In the genomic region with DNA sequence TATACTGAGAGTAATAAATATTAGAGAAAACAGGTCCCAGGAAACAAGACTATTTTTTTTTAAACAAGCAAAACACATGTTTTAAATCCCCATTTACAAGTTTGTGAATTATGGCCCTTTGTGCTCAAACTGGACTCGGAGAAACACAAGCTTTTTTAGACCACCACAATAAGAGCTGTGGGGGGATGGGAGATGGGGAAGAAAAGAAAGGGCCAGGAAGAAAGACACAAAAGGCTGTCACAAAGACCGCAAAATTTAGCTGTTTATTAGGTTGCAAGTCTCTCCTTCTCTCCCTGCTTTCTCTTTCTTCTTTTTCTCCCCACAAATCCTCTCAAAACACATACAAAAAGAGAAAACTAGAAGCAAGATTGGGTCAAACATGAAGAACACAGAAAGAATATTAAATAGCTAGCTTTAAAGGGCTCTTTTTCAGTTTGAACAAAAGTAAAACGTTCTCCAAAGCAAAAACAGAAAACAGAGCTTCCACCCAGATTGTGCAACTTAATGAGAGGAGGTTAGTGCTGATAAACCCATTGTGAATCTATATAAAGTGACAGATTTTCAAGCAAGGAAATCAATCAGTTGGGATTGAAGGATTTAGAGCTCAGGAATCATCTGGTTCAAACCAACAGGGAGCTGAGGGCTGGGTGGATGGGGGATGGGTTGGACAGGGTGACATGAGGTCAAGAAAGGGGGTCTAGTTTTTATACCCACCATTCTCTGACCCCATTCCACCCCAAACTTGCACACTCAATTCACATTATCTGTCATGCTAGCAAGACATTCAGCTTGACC, we compare ENCODE assay signal across 14 cellular contexts.
A peak's percentile ranks its signal among the peaks of the same experiment; 100 is the strongest.
DNase-seq lines count a peak whose midpoint lies in the region; FAIRE-seq and TF ChIP-seq lines count a peak whose summit lies in the region.
"Had no signal": no experiment of that assay in that cellular context is flagged by ENCODE, and none has a peak within 500 bp of the region (broad histone marks: within the 10 kb centered on the region; RNA-seq: fewer than 3 reads in every experiment).

No MANE protein-coding gene starts in this region.

- peaks cover 51% of the 10 kb centered on the region for H3K36me3 Mint-ChIP-seq in HFFc6 (ENCODE audit: low read depth)

- no peak for TF ChIP-seq RAD21 in H1 (IDR thresholded peaks at IDR 0.05 in 1 of 2, conservative IDR thresholded peaks at IDR 0.05 in 1 of 2; ENCODE audit: low read depth in 2 of 2, low read length in 2 of 2)

- no peak overlapping the region for H3K27ac Mint-ChIP-seq in HFFc6
- H3K27ac Mint-ChIP-seq: B cell had no signal

- no peaks in the 10 kb centered on the region for H3K9me3 Mint-ChIP-seq in HFFc6

- H4K20me1 ChIP-seq in H1 (replicated peaks in 1 of 2; ENCODE audit: control insufficient read depth in 1 of 2, insufficient read depth in 2 of 2, low read length in 2 of 2), result no peaks in the 10 kb centered on the region

- peak overlapping the region; percentile 13; the same call in 1 of the 2 replicates for H2BK15ac ChIP-seq in H1 (ENCODE audit: low read length)

- 0 out of 2 replicates have a peak overlapping the region, but pooled peaks have one; percentile 22 for H2BK5ac ChIP-seq in H1 (ENCODE audit: low read depth, low read length)

- DNase-seq in H1 (ENCODE audit: low read depth in 1 of 2, low spot score in 2 of 2) (no peak), medulla oblongata (ENCODE audit: extremely low spot score) (peak; percentile 62), stomach (no peak), NCI-H1694 (lab: John Stamatoyannopoulos, UW) (no peak), HFFc6 (no peak)
- DNase-seq in stimulated activated naive CD4-positive, alpha-beta T cell (lab: John Stamatoyannopoulos, UW), result no peak
- no peak for DNase-seq in stimulated activated CD4-positive, alpha-beta T cell treated with anti-CD3 and anti-CD28 coated beads, Interleukin-4, amount 100 ng/mL, for 1 hour
- DNase-seq: kidney, NCI-H510A had no signal

- H3K79me2 ChIP-seq in H1 (ENCODE audit: control insufficient read depth in 1 of 2, insufficient read depth in 2 of 2, low read length in 2 of 2), result peaks cover 0 to 5% of the 10 kb centered on the region in 2 experiments; a peak in 1 of 4 replicates

- CTCF ChIA-PET in H1 (lab: Charles Lee; ENCODE audit: partially characterized antibody), result interaction anchor here (0.6 to 4.8 kb wide), 9 partner anchors 9 to 268 kb away, joined by 3 to 21 read pairs (median 4); no protein-coding TSS in a partner anchor

- H3K56ac ChIP-seq in H1 (replicated peaks; ENCODE audit: insufficient read length, low read depth, low read length), result no peak overlapping the region

- TF ChIP-seq CTCF in H1 (IDR thresholded peaks at IDR 0.05; ENCODE audit: control extremely low read depth in 1 of 3, insufficient read depth in 1 of 3, low read depth in 1 of 3, low read length in 3 of 3) (no peak), stomach (IDR thresholded peaks at IDR 0.05) (no peak), HFFc6 (IDR thresholded peaks at IDR 0.05) (no peak)

- H2AK5ac ChIP-seq in H1 (ENCODE audit: low read depth, low read length), result no peak overlapping the region

- TF ChIP-seq EP300 in H1 (IDR thresholded peaks at IDR 0.05; ENCODE audit: borderline replicate concordance in 1 of 2, low read depth in 2 of 2, low read length in 2 of 2) (no peak), stomach (IDR thresholded peaks at IDR 0.05) (no peak)

- no peak overlapping the region for H3K4ac ChIP-seq in H1 (replicated peaks; ENCODE audit: insufficient read length, low read depth, low read length)

- no peak overlapping the region for H2BK120ac ChIP-seq in H1 (replicated peaks; ENCODE audit: low read depth, low read length)

- peak overlapping the region; percentile 14 to 56 for H3K4me2 ChIP-seq in H1 (ENCODE audit: insufficient read depth in 1 of 2, low read depth in 2 of 2, low read length in 2 of 2)

- no peaks in the 10 kb centered on the region for H3K79me1 ChIP-seq in H1 (ENCODE audit: low read depth, low read length)

- H4K5ac ChIP-seq in H1 (ENCODE audit: insufficient read length, low read depth, low read length), result no peak overlapping the region

- H3K4me1 Mint-ChIP-seq in HFFc6 (ENCODE audit: low read depth), result peaks cover 6% of the 10 kb centered on the region; the same call in 1 of the 2 replicates

- peak overlapping the region; percentile 65 for H3K9ac ChIP-seq in HUES64 (ENCODE audit: low read depth, low read length)
- no peak overlapping the region; a peak in 2 of 7 replicates for H3K9ac ChIP-seq in H1 (replicated peaks in 1 of 4; ENCODE audit: extremely low read depth in 1 of 4, low read depth in 3 of 4, low read length in 3 of 4)

- no peak overlapping the region for H4K8ac ChIP-seq in H1 (ENCODE audit: extremely low read depth, insufficient read depth, low read length)

- POLR2A ChIA-PET in H1 (lab: Charles Lee; ENCODE audit: partially characterized antibody), result interaction anchor here (0.6 to 1.7 kb wide), 5 partner anchors 18 to 616 kb away, joined by 3 to 8 read pairs (median 4); no protein-coding TSS in a partner anchor

- H3K27ac ChIP-seq in HUES64 (ENCODE audit: low read depth, low read length) (peak overlapping the region; percentile 74), H1 (ENCODE audit: low read depth, low read length) (peak overlapping the region; percentile 32; the same call in 1 of the 2 replicates), stomach (peak overlapping the region in 3 of 5 donors; percentile 50 to 75 (median 52))

- H3K9me3 ChIP-seq in HUES64 (ENCODE audit: insufficient read depth, low read depth, low read length) (no peaks in the 10 kb centered on the region), H1 (ENCODE audit: insufficient read depth in 2 of 2, low read depth in 1 of 2, low read length in 1 of 2) (no peaks in the 10 kb centered on the region; a peak in 1 of 4 replicates), stomach (no peaks in the 10 kb centered on the region)
- H3K9me3 ChIP-seq: body of pancreas had no signal

- H2BK20ac ChIP-seq in H1 (ENCODE audit: low read length), result no peak overlapping the region

- H3K27me3 Mint-ChIP-seq in HFFc6 (ENCODE audit: insufficient read depth), result peaks cover 7% of the 10 kb centered on the region
- H3K27me3 Mint-ChIP-seq: B cell had no signal

- H3K23me2 ChIP-seq in H1 (ENCODE audit: low read depth, low read length), result no peaks in the 10 kb centered on the region

- H3K4me3 Mint-ChIP-seq in HFFc6, result no peak overlapping the region
- H3K4me3 Mint-ChIP-seq: B cell had no signal

- peak overlapping the region; percentile 39; the same call in 1 of the 2 replicates for H3K18ac ChIP-seq in H1 (ENCODE audit: extremely low read depth, low read length)

- H2BK12ac ChIP-seq in H1 (ENCODE audit: low read depth, low read length), result no peak overlapping the region

- H3K36me3 ChIP-seq in HUES64 (ENCODE audit: insufficient read depth, low read length) (peaks cover 17% of the 10 kb centered on the region), H1 (ENCODE audit: control insufficient read depth in 2 of 4, insufficient read depth in 4 of 4, low read length in 3 of 4) (peaks cover 0 to 3% (median 1%) of the 10 kb centered on the region in 4 experiments; a peak in 3 of 8 replicates), stomach (peaks cover 8 to 66% (median 31%) of the 10 kb centered on the region in 4 donors)

- TF ChIP-seq POLR2A in H1 (IDR thresholded peaks at IDR 0.05; ENCODE audit: control extremely low read depth in 1 of 2, low read depth in 2 of 2, low read length in 2 of 2) (no peak), stomach (IDR thresholded peaks at IDR 0.05) (no peak)

- no peak overlapping the region for H2AFZ ChIP-seq in H1 (ENCODE audit: low read length)

- H3K4me3 ChIP-seq in HUES64 (ENCODE audit: low read length) (peak overlapping the region; percentile 25), H1 (ENCODE audit: extremely low read depth in 1 of 4, insufficient read depth in 2 of 4, low read depth in 3 of 4, low read length in 4 of 4) (peak overlapping the region in 1 of 4 experiments; percentile 35; a peak in 2 of 8 replicates), stomach (no peak overlapping the region)
- H3K4me3 ChIP-seq: body of pancreas had no signal

- H4K91ac ChIP-seq in H1 (replicated peaks; ENCODE audit: insufficient read length, low read length), result no peak overlapping the region

- no peaks in the 10 kb centered on the region for H3K27me3 ChIP-seq in HUES64 (ENCODE audit: insufficient read depth, low read length)
- no peaks in the 10 kb centered on the region for H3K27me3 ChIP-seq in H1 (replicated peaks in 1 of 4; ENCODE audit: control insufficient read depth in 3 of 4, extremely low read depth in 1 of 4, insufficient read depth in 3 of 4, low read length in 3 of 4)
- no peaks in the 10 kb centered on the region for H3K27me3 ChIP-seq in stomach
- H3K27me3 ChIP-seq: body of pancreas had no signal

- WGBS in HUES64, result 50% methylated on average over 2 of the region's 3 CpGs
- WGBS in H1 (ENCODE audit: extremely low coverage in 1 of 2, insufficient coverage in 1 of 2, insufficient read length in 1 of 2, insufficient replicate concordance in 2 of 2, low coverage in 1 of 2, low lambda C conversion rate in 2 of 2, missing lambda C conversion rate in 1 of 2), 2 experiments, result 72% methylated on average over 3 of the region's 3 CpGs; no CpG with 5 or more reads in 1 of the 2 experiments
- WGBS in stomach, 5 donors, result 58 to 77% (median 67%) methylated on average over 3 of the region's 3 CpGs

- H3K14ac ChIP-seq in H1 (ENCODE audit: insufficient read length), result no peak overlapping the region

- intact Hi-C loops in stomach (cut with DNase I; ENCODE audit: low total_unique reads), result no loop called here

- no peak overlapping the region for H3K23ac ChIP-seq in H1 (ENCODE audit: insufficient read length)

- H3K4me1 ChIP-seq in HUES64 (ENCODE audit: insufficient read depth, low read length) (peaks cover 51% of the 10 kb centered on the region), H1 (replicated peaks in 1 of 4; ENCODE audit: control insufficient read depth in 3 of 4, insufficient read depth in 4 of 4, low read length in 3 of 4) (peaks cover 0 to 23% (median 17%) of the 10 kb centered on the region in 4 experiments; a peak in 6 of 7 replicates), stomach (peaks cover 5 to 32% (median 17%) of the 10 kb centered on the region in 4 donors)

- no peak for FAIRE-seq in H1 (lab: Jason Lieb, UNC)
- FAIRE-seq: G401.6, kidney, TTC549 had no signal

TF ChIP-seq in H1, 55 proteins besides CTCF, POLR2A, EP300 and RAD21:
- TF ChIP-seq NRF1 (IDR thresholded peaks at IDR 0.05; ENCODE audit: low read depth, low read length) (no peak), E2F6 (IDR thresholded peaks at IDR 0.05) (no peak), BACH1 (IDR thresholded peaks at IDR 0.05; ENCODE audit: low read length) (no peak), TAF1 (IDR thresholded peaks at IDR 0.05; ENCODE audit: low read depth, low read length) (no peak), CHD1 (IDR thresholded peaks at IDR 0.05; ENCODE audit: low read depth, low read length) (no peak)
TF ChIP-seq in H1: peak in this region for 0.
